Comparison of ENCODE assay signal across 34 cellular contexts in the genomic region with DNA sequence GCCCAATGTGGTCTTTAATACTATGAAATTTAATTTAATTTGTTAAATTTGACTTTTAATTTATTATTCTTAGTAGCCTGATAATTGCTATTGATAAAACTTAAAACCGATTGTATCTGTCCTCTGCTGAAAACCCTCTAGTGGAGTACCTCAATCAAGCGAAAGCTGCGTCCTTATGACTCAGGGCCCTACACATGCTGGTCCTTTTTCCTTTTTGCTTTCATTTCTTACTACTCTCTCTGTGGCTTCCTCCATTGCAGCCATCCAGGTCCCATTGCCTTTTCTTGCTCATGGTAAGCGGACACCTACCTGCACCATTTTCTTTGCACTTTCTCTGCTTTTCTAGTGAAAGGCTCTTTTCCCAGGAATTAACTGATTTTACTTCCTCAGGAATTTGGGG.
"Had no signal": no experiment of that assay in that cellular context is flagged by ENCODE, and none has a peak within 500 bp of the region (broad histone marks: within the 10 kb centered on the region; RNA-seq: fewer than 3 reads in every experiment).

No MANE protein-coding gene starts in this region.

- H3K4me3 Mint-ChIP-seq: activated B cell treated with CpG ODN at 0.5 μM for 24 hours; activated CD4-positive, alpha-beta memory T cell treated with anti-CD3 and anti-CD28 coated beads for 36 hours; activated CD4-positive, alpha-beta T cell treated with anti-CD3 and anti-CD28 coated beads, Interleukin-2, amount 10 ng/mL, durations not matched to agents 24 days and 14 days; activated CD8-positive, alpha-beta memory T cell treated with anti-CD3 and anti-CD28 coated beads, Interleukin-2, amount 10 ng/mL, durations not matched to agents 7 days and 5 days; activated CD8-positive, alpha-beta T cell treated with anti-CD3 and anti-CD28 coated beads, Interleukin-2, amount 10 ng/mL, durations not matched to agents 7 days and 5 days; activated naive CD4-positive, alpha-beta T cell treated with anti-CD3 and anti-CD28 coated beads, Interleukin-2, amount 10 ng/mL, durations not matched to agents 7 days and 5 days; activated naive CD8-positive, alpha-beta T cell treated with anti-CD3 and anti-CD28 coated beads, Interleukin-2, amount 10 ng/mL, durations not matched to agents 7 days and 5 days; activated T-cell treated with anti-CD3 and anti-CD28 coated beads, Interleukin-2, amount 50 U/mL, for 24 hours; activated T-cell treated with anti-CD3 and anti-CD28 coated beads, Interleukin-2, amount 50 U/mL, for 72 hours; brain; effector memory CD8-positive, alpha-beta T cell; T-helper 17 cell; T-helper 2 cell treated with Interferon-gamma antibody and Interleukin-4, amounts not matched to agents 5 μg/mL and 100 μg/mL, for 36 hours had no signal

- H3K4me1 Mint-ChIP-seq: activated B cell treated with CpG ODN at 0.5 μM for 24 hours; activated CD4-positive, alpha-beta T cell treated with anti-CD3 and anti-CD28 coated beads, Interleukin-2, amount 10 ng/mL, durations not matched to agents 24 days and 14 days; activated CD8-positive, alpha-beta memory T cell treated with anti-CD3 and anti-CD28 coated beads, Interleukin-2, amount 10 ng/mL, durations not matched to agents 7 days and 5 days; activated naive CD4-positive, alpha-beta T cell treated with anti-CD3 and anti-CD28 coated beads, Interleukin-2, amount 10 ng/mL, durations not matched to agents 7 days and 5 days; activated naive CD8-positive, alpha-beta T cell treated with anti-CD3 and anti-CD28 coated beads, Interleukin-2, amount 10 ng/mL, durations not matched to agents 7 days and 5 days; brain; T-helper 17 cell had no signal

- H3K27me3 ChIP-seq: ascending aorta, breast epithelium, colonic mucosa, dorsolateral prefrontal cortex, esophagus muscularis mucosa, foreskin keratinocyte, gastrocnemius medialis, heart left ventricle had no signal

- H3K4me3 ChIP-seq: ascending aorta, breast epithelium, cardiac muscle cell, colonic mucosa, dorsolateral prefrontal cortex, esophagus muscularis mucosa, gastrocnemius medialis, heart left ventricle had no signal

- H3K36me3 ChIP-seq: ascending aorta, breast epithelium, cardiac muscle cell, colonic mucosa, esophagus muscularis mucosa, gastrocnemius medialis, heart left ventricle, WERI-Rb-1 had no signal

- H3K27ac Mint-ChIP-seq: activated B cell treated with CpG ODN at 0.5 μM for 24 hours; activated CD4-positive, alpha-beta memory T cell treated with anti-CD3 and anti-CD28 coated beads for 36 hours; activated CD4-positive, alpha-beta T cell treated with anti-CD3 and anti-CD28 coated beads, Interleukin-2, amount 10 ng/mL, durations not matched to agents 24 days and 14 days; activated CD8-positive, alpha-beta memory T cell treated with anti-CD3 and anti-CD28 coated beads, Interleukin-2, amount 10 ng/mL, durations not matched to agents 7 days and 5 days; activated CD8-positive, alpha-beta T cell treated with anti-CD3 and anti-CD28 coated beads, Interleukin-2, amount 10 ng/mL, durations not matched to agents 7 days and 5 days; activated naive CD4-positive, alpha-beta T cell treated with anti-CD3 and anti-CD28 coated beads, Interleukin-2, amount 10 ng/mL, durations not matched to agents 7 days and 5 days; activated naive CD4-positive, alpha-beta T cell treated with anti-CD3 and anti-CD28 coated beads, Interleukin-2, amount 50 U/mL, for 72 hours; activated naive CD8-positive, alpha-beta T cell treated with anti-CD3 and anti-CD28 coated beads, Interleukin-2, amount 10 ng/mL, durations not matched to agents 7 days and 5 days; activated T-cell treated with anti-CD3 and anti-CD28 coated beads, Interleukin-2, amount 50 U/mL, for 24 hours; activated T-cell treated with anti-CD3 and anti-CD28 coated beads, Interleukin-2, amount 50 U/mL, for 72 hours; brain; effector memory CD8-positive, alpha-beta T cell; T-helper 17 cell; T-helper 2 cell treated with Interferon-gamma antibody and Interleukin-4, amounts not matched to agents 5 μg/mL and 100 μg/mL, for 36 hours had no signal

- H3K4me1 ChIP-seq: ascending aorta, breast epithelium, colonic mucosa, esophagus muscularis mucosa, gastrocnemius medialis, heart left ventricle had no signal

- DNase-seq: activated B cell treated with CpG ODN at 0.5 μM for 24 hours; activated CD4-positive, alpha-beta memory T cell treated with anti-CD3 and anti-CD28 coated beads for 36 hours; activated CD4-positive, alpha-beta T cell treated with anti-CD3 and anti-CD28 coated beads, Interleukin-2, amount 10 ng/mL, durations not matched to agents 24 days and 14 days; activated CD8-positive, alpha-beta memory T cell treated with anti-CD3 and anti-CD28 coated beads, Interleukin-2, amount 10 ng/mL, durations not matched to agents 7 days and 5 days; activated CD8-positive, alpha-beta memory T cell treated with anti-CD3 and anti-CD28 coated beads, Interleukin-2, amount 50 U/mL, for 4 hours; activated CD8-positive, alpha-beta T cell treated with anti-CD3 and anti-CD28 coated beads, Interleukin-2, amount 10 ng/mL, durations not matched to agents 7 days and 5 days; activated gamma-delta T cell; activated naive CD4-positive, alpha-beta T cell; activated naive CD4-positive, alpha-beta T cell treated with anti-CD3 and anti-CD28 coated beads, Interleukin-2, amount 10 ng/mL, durations not matched to agents 7 days and 5 days; activated naive CD8-positive, alpha-beta T cell treated with anti-CD3 and anti-CD28 coated beads, Interleukin-2, amount 10 ng/mL, durations not matched to agents 7 days and 5 days; activated T-cell treated with anti-CD3 and anti-CD28 coated beads for 4 hours; activated T-cell treated with anti-CD3 and anti-CD28 coated beads, Interleukin-2, amount 50 U/mL, for 24 hours; activated T-cell treated with anti-CD3 and anti-CD28 coated beads, Interleukin-2, amount 50 U/mL, for 72 hours; central memory CD4-positive, alpha-beta T cell; cerebellar nuclear complex; colonic mucosa; dorsolateral prefrontal cortex; effector memory CD8-positive, alpha-beta T cell; erythroblast; foreskin keratinocyte; gastrocnemius medialis; glutamatergic neuron; heart left ventricle; T-helper 17 cell; T1000; WERI-Rb-1 had no signal

- H3K27me3 Mint-ChIP-seq: activated CD4-positive, alpha-beta memory T cell treated with anti-CD3 and anti-CD28 coated beads for 36 hours; activated CD4-positive, alpha-beta T cell treated with anti-CD3 and anti-CD28 coated beads, Interleukin-2, amount 10 ng/mL, durations not matched to agents 24 days and 14 days; activated CD8-positive, alpha-beta memory T cell treated with anti-CD3 and anti-CD28 coated beads, Interleukin-2, amount 10 ng/mL, durations not matched to agents 7 days and 5 days; activated naive CD4-positive, alpha-beta T cell treated with anti-CD3 and anti-CD28 coated beads, Interleukin-2, amount 10 ng/mL, durations not matched to agents 7 days and 5 days; activated naive CD8-positive, alpha-beta T cell treated with anti-CD3 and anti-CD28 coated beads, Interleukin-2, amount 10 ng/mL, durations not matched to agents 7 days and 5 days; activated T-cell treated with anti-CD3 and anti-CD28 coated beads, Interleukin-2, amount 50 U/mL, for 24 hours; brain; effector memory CD8-positive, alpha-beta T cell; T-helper 17 cell had no signal

- ATAC-seq: activated CD4-positive, CD25-positive, alpha-beta regulatory T cell treated with anti-CD3 and anti-CD28 coated beads, Interleukin-2, amount 50 U/mL, for 24 hours; activated CD8-positive, alpha-beta memory T cell treated with anti-CD3 and anti-CD28 coated beads, Interleukin-2, amount 10 ng/mL, durations not matched to agents 7 days and 5 days; activated CD8-positive, alpha-beta T cell treated with anti-CD3 and anti-CD28 coated beads, Interleukin-2, amount 10 ng/mL, durations not matched to agents 7 days and 5 days; activated naive CD4-positive, alpha-beta T cell treated with anti-CD3 and anti-CD28 coated beads, Interleukin-2, amount 50 U/mL, for 72 hours; activated T-cell treated with anti-CD3 and anti-CD28 coated beads, Interleukin-2, amount 50 U/mL, for 72 hours; effector memory CD8-positive, alpha-beta T cell; foreskin keratinocyte; gastrocnemius medialis; heart left ventricle; T-helper 17 cell had no signal

- H3K36me3 Mint-ChIP-seq: activated CD4-positive, alpha-beta memory T cell treated with anti-CD3 and anti-CD28 coated beads for 36 hours; activated CD8-positive, alpha-beta memory T cell treated with anti-CD3 and anti-CD28 coated beads, Interleukin-2, amount 10 ng/mL, durations not matched to agents 7 days and 5 days; activated naive CD4-positive, alpha-beta T cell treated with anti-CD3 and anti-CD28 coated beads, Interleukin-2, amount 10 ng/mL, durations not matched to agents 7 days and 5 days; activated naive CD8-positive, alpha-beta T cell treated with anti-CD3 and anti-CD28 coated beads, Interleukin-2, amount 10 ng/mL, durations not matched to agents 7 days and 5 days; brain had no signal

- H3K27ac ChIP-seq: ascending aorta, breast epithelium, cardiac muscle cell, colonic mucosa, dorsolateral prefrontal cortex, esophagus muscularis mucosa, foreskin keratinocyte, gastrocnemius medialis, heart left ventricle, WERI-Rb-1 had no signal

- H3K9me3 Mint-ChIP-seq: activated B cell treated with CpG ODN at 0.5 μM for 24 hours; activated CD4-positive, alpha-beta memory T cell treated with anti-CD3 and anti-CD28 coated beads for 36 hours; activated CD4-positive, alpha-beta T cell treated with anti-CD3 and anti-CD28 coated beads, Interleukin-2, amount 10 ng/mL, durations not matched to agents 24 days and 14 days had no signal

- H3K9me3 ChIP-seq: ascending aorta, breast epithelium, colonic mucosa, esophagus muscularis mucosa, gastrocnemius medialis, heart left ventricle had no signal
